In the genomic region with DNA sequence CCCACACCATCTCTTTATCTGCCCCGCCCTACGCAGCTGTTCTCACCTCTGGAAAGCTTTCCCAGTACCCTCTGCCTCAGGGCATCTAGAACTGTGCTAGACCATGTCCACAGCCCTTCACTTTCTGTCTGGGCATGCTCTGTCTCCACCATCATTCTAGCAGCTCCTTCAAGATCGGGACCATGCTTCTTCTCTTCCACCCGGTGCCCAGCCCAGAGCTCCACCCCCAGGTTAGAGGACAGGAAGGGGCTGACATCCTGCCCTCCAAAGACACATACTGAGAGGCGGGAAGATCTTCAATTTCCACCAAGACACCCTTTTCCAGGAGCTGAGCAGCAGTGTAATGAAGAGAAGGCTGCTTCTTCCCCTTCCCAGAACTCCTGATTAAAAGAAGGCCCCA, we compare ENCODE assay signal across 18 cellular contexts. TPM values are rescaled to one million over a fixed set of nuclear protein-coding genes. Genes with fewer than 3 reads are reported as not detected.
DNase-seq lines count a peak whose midpoint lies in the region; ATAC-seq and TF ChIP-seq lines count a peak whose summit lies in the region.
"Had no signal": no experiment of that assay in that cellular context is flagged by ENCODE, and none has a peak within 500 bp of the region (broad histone marks: within the 10 kb centered on the region; RNA-seq: fewer than 3 reads in every experiment).

No MANE protein-coding gene starts in this region.

- H3K4me3 Mint-ChIP-seq in activated naive CD8-positive, alpha-beta T cell, result peak overlapping the region; percentile 18
- H3K4me3 Mint-ChIP-seq in activated naive CD8-positive, alpha-beta T cell treated with anti-CD3 and anti-CD28 coated beads, Interleukin-2, amount 50 U/mL, for 24 hours, result no peak overlapping the region
- no peak overlapping the region for H3K4me3 Mint-ChIP-seq in H9
- H3K4me3 Mint-ChIP-seq in activated T-helper 17 cell treated with anti-CD3 and anti-CD28 coated beads, Interleukin-2, amount 50 U/mL, for 72 hours, result no peak overlapping the region
- H3K4me3 Mint-ChIP-seq in stimulated activated effector memory CD8-positive, alpha-beta T cell treated with anti-CD3 and anti-CD28 coated beads, Interleukin-12 subunit alpha, Interleukin-12 subunit beta, amount 100 ng/mL, for 72 hours, result no peak overlapping the region
- H3K4me3 Mint-ChIP-seq: B cell had no signal

- no peak overlapping the region for H4K8ac ChIP-seq in H9 (replicated peaks; ENCODE audit: insufficient read length, low read depth, low read length)

- H3K18ac ChIP-seq in H9 (ENCODE audit: insufficient read length, low read depth, low read length), result no peak overlapping the region

- no peaks in the 10 kb centered on the region for H3K27me3 ChIP-seq in H9 (ENCODE audit: insufficient read depth, low read length)
- no peaks in the 10 kb centered on the region for H3K27me3 ChIP-seq in tibial artery

- intact Hi-C loops in tibial artery (cut with DNase I; ENCODE audit: low total_unique reads), result no loop called here

- H4K91ac ChIP-seq in H9 (ENCODE audit: insufficient read length, low read depth, low read length), result no peak overlapping the region

- H3K4ac ChIP-seq in H9 (ENCODE audit: low read depth, low read length), result no peak overlapping the region

- no peaks in the 10 kb centered on the region for H3K36me3 ChIP-seq in tibial artery

- TF ChIP-seq CTCF in H9 (conservative IDR thresholded peaks at IDR 0.05), result no peak
- TF ChIP-seq CTCF in tibial artery (IDR thresholded peaks at IDR 0.05), result no peak

- H2BK15ac ChIP-seq in H9 (ENCODE audit: low read depth, low read length), result no peak overlapping the region

- no peaks in the 10 kb centered on the region for H3K36me3 Mint-ChIP-seq in activated naive CD8-positive, alpha-beta T cell
- H3K36me3 Mint-ChIP-seq in activated naive CD8-positive, alpha-beta T cell treated with anti-CD3 and anti-CD28 coated beads, Interleukin-2, amount 50 U/mL, for 24 hours (ENCODE audit: low read depth), result peaks cover 10% of the 10 kb centered on the region
- H3K36me3 Mint-ChIP-seq in H9 (ENCODE audit: insufficient read depth in 1 of 3, low read depth in 3 of 3), result peaks cover 28 to 68% (median 59%) of the 10 kb centered on the region in 3 experiments; a peak in 6 of 7 replicates
- no peaks in the 10 kb centered on the region for H3K36me3 Mint-ChIP-seq in activated T-helper 17 cell treated with anti-CD3 and anti-CD28 coated beads, Interleukin-2, amount 50 U/mL, for 72 hours (ENCODE audit: low read depth)
- H3K36me3 Mint-ChIP-seq in stimulated activated effector memory CD8-positive, alpha-beta T cell treated with anti-CD3 and anti-CD28 coated beads, Interleukin-12 subunit alpha, Interleukin-12 subunit beta, amount 100 ng/mL, for 72 hours, result no peaks in the 10 kb centered on the region

- H3K9me3 Mint-ChIP-seq in activated naive CD8-positive, alpha-beta T cell (ENCODE audit: low read depth), result no peaks in the 10 kb centered on the region
- H3K9me3 Mint-ChIP-seq in activated naive CD8-positive, alpha-beta T cell treated with anti-CD3 and anti-CD28 coated beads, Interleukin-2, amount 50 U/mL, for 24 hours, result no peaks in the 10 kb centered on the region
- H3K9me3 Mint-ChIP-seq in H9, result no peaks in the 10 kb centered on the region
- no peaks in the 10 kb centered on the region for H3K9me3 Mint-ChIP-seq in activated T-helper 17 cell treated with anti-CD3 and anti-CD28 coated beads, Interleukin-2, amount 50 U/mL, for 72 hours
- no peaks in the 10 kb centered on the region for H3K9me3 Mint-ChIP-seq in stimulated activated effector memory CD8-positive, alpha-beta T cell treated with anti-CD3 and anti-CD28 coated beads, Interleukin-12 subunit alpha, Interleukin-12 subunit beta, amount 100 ng/mL, for 72 hours

- peaks cover 8% of the 10 kb centered on the region; the same call in 1 of the 2 replicates for H3K4me1 ChIP-seq in H9 (ENCODE audit: insufficient read depth, low read length)
- no peaks in the 10 kb centered on the region for H3K4me1 ChIP-seq in tibial artery

- H2BK120ac ChIP-seq in H9 (ENCODE audit: low read depth, low read length, poor library complexity, severe bottlenecking), result no peak overlapping the region

- H3K4me3 ChIP-seq in tibial artery, result no peak overlapping the region

- no peak overlapping the region for H2AK5ac ChIP-seq in H9 (ENCODE audit: insufficient read length, low read length)

- no peaks in the 10 kb centered on the region for H3K9me3 ChIP-seq in H9 (ENCODE audit: control insufficient read depth, low read depth, low read length)
- H3K9me3 ChIP-seq in tibial artery, result no peaks in the 10 kb centered on the region

- no peak overlapping the region for H2AFZ ChIP-seq in H9 (ENCODE audit: low read length)

- no peaks in the 10 kb centered on the region for H4K20me1 ChIP-seq in H9 (ENCODE audit: control insufficient read depth, insufficient read depth, insufficient read length)

- peaks cover 45% of the 10 kb centered on the region for H3K4me1 Mint-ChIP-seq in activated naive CD8-positive, alpha-beta T cell (ENCODE audit: low read depth)
- peaks cover 36% of the 10 kb centered on the region for H3K4me1 Mint-ChIP-seq in activated naive CD8-positive, alpha-beta T cell treated with anti-CD3 and anti-CD28 coated beads, Interleukin-2, amount 50 U/mL, for 24 hours
- peaks cover 17% of the 10 kb centered on the region in 2 experiments for H3K4me1 Mint-ChIP-seq in H9
- peaks cover 18% of the 10 kb centered on the region for H3K4me1 Mint-ChIP-seq in activated T-helper 17 cell treated with anti-CD3 and anti-CD28 coated beads, Interleukin-2, amount 50 U/mL, for 72 hours
- H3K4me1 Mint-ChIP-seq in stimulated activated effector memory CD8-positive, alpha-beta T cell treated with anti-CD3 and anti-CD28 coated beads, Interleukin-12 subunit alpha, Interleukin-12 subunit beta, amount 100 ng/mL, for 72 hours, result peaks cover 43% of the 10 kb centered on the region

- H3K9ac ChIP-seq in H9 (ENCODE audit: extremely low read depth, insufficient read length, low read length), result no peak overlapping the region

- ATAC-seq in activated naive CD8-positive, alpha-beta T cell treated with anti-CD3 and anti-CD28 coated beads, Interleukin-2, amount 50 U/mL, for 24 hours, result no peak
- ATAC-seq in activated T-helper 17 cell treated with anti-CD3 and anti-CD28 coated beads, Interleukin-2, amount 50 U/mL, for 72 hours (replicated peaks), result no peak
- ATAC-seq in stimulated activated effector memory CD8-positive, alpha-beta T cell treated with anti-CD3 and anti-CD28 coated beads, Interleukin-12 subunit alpha, Interleukin-12 subunit beta, amount 100 ng/mL, for 72 hours, result no peak
- ATAC-seq: HepG2, Panc1 had no signal

- no peak overlapping the region for H3K56ac ChIP-seq in H9 (ENCODE audit: insufficient read length, low read depth, low read length)

- H3K23ac ChIP-seq in H9 (ENCODE audit: insufficient read length, low read depth, low read length), result no peak overlapping the region

- no peak overlapping the region for H3T11ph ChIP-seq in H9 (ENCODE audit: low read length)

- H2BK12ac ChIP-seq in H9 (ENCODE audit: insufficient read length, low read depth, low read length), result no peak overlapping the region

- H3K27ac Mint-ChIP-seq in activated naive CD8-positive, alpha-beta T cell, result no peak overlapping the region
- no peak overlapping the region for H3K27ac Mint-ChIP-seq in activated naive CD8-positive, alpha-beta T cell treated with anti-CD3 and anti-CD28 coated beads, Interleukin-2, amount 50 U/mL, for 24 hours
- peak overlapping the region in 2 of 3 experiments; percentile 12 to 25; a peak in 1 of 7 replicates for H3K27ac Mint-ChIP-seq in H9
- H3K27ac Mint-ChIP-seq in activated T-helper 17 cell treated with anti-CD3 and anti-CD28 coated beads, Interleukin-2, amount 50 U/mL, for 72 hours, result peak overlapping the region; percentile 73
- H3K27ac Mint-ChIP-seq in stimulated activated effector memory CD8-positive, alpha-beta T cell treated with anti-CD3 and anti-CD28 coated beads, Interleukin-12 subunit alpha, Interleukin-12 subunit beta, amount 100 ng/mL, for 72 hours, result peak overlapping the region; percentile 69
- H3K27ac Mint-ChIP-seq: B cell had no signal

- H3K27ac ChIP-seq in H9 (ENCODE audit: insufficient read length, low read depth, low read length), result no peak overlapping the region
- H3K27ac ChIP-seq in tibial artery, result no peak overlapping the region

- no peak overlapping the region for H2BK20ac ChIP-seq in H9 (ENCODE audit: low read depth, low read length, poor library complexity, severe bottlenecking)

- no peaks in the 10 kb centered on the region for H3K79me1 ChIP-seq in H9 (ENCODE audit: insufficient read depth, low read depth, low read length, poor library complexity, severe bottlenecking)

- H3K27me3 Mint-ChIP-seq in activated naive CD8-positive, alpha-beta T cell, result no peaks in the 10 kb centered on the region
- H3K27me3 Mint-ChIP-seq in activated naive CD8-positive, alpha-beta T cell treated with anti-CD3 and anti-CD28 coated beads, Interleukin-2, amount 50 U/mL, for 24 hours, result no peaks in the 10 kb centered on the region
- no peaks in the 10 kb centered on the region for H3K27me3 Mint-ChIP-seq in H9 (ENCODE audit: low read depth)
- peaks cover 3% of the 10 kb centered on the region for H3K27me3 Mint-ChIP-seq in activated T-helper 17 cell treated with anti-CD3 and anti-CD28 coated beads, Interleukin-2, amount 50 U/mL, for 72 hours
- H3K27me3 Mint-ChIP-seq: B cell had no signal

- H4K5ac ChIP-seq in H9 (ENCODE audit: insufficient read length, low read depth, low read length), result no peak overlapping the region

- no peak overlapping the region for H2BK5ac ChIP-seq in H9 (ENCODE audit: insufficient read length, low read length)

- WGBS in H9 (ENCODE audit: extremely low coverage, insufficient read length, low lambda C conversion rate), result no CpG with 5 or more reads among the region's 5 CpGs

- no peak overlapping the region for H3K4me2 ChIP-seq in H9 (ENCODE audit: insufficient read depth, insufficient read length, low read length)

- no peak for DNase-seq in activated naive CD8-positive, alpha-beta T cell treated with anti-CD3 and anti-CD28 coated beads, Interleukin-2, amount 50 U/mL, for 24 hours
- DNase-seq in H9, result no peak
- no peak for DNase-seq in stimulated activated effector memory CD8-positive, alpha-beta T cell treated with anti-CD3 and anti-CD28 coated beads, Interleukin-12 subunit alpha, Interleukin-12 subunit beta, amount 100 ng/mL, for 72 hours (ENCODE audit: low spot score in 2 of 2)
- DNase-seq in tibial artery, result no peak
- DNase-seq in SHP77 treated with DMSO at 0.1 percent for 48 hours (lab: John Stamatoyannopoulos, UW), result no peak
- DNase-seq in Ammon's horn (ENCODE audit: low spot score), result no peak
- DNase-seq: ACHN, HCEC 1CT, Karpas-422, NCI-H1930, NCI-H2171 treated with DMSO at 0.1 percent for 48 hours, Right ventricle myocardium superior had no signal

- H3K14ac ChIP-seq in H9 (ENCODE audit: insufficient read depth, low read length), result no peak overlapping the region

- no peaks in the 10 kb centered on the region for H3K79me2 ChIP-seq in H9 (ENCODE audit: insufficient read depth, low read length)

- no peaks in the 10 kb centered on the region for H3K23me2 ChIP-seq in H9 (ENCODE audit: insufficient read length, low read depth, low read length, poor library complexity, severe bottlenecking)

RNA-seq across cellular contexts. Expression of gene MEF2D, which starts 27.7 kb away (rescaled TPM):
- 18.7 and 20.8 TPM in 2 replicates for total RNA-seq in H9 (2021)
- total RNA-seq in activated T-helper 17 cell treated with anti-CD3 and anti-CD28 coated beads, Interleukin-2, amount 50 U/mL, for 72 hours, result 10 to 100 TPM; 34.4 to 68.5 TPM

RNA-seq across cellular contexts. Expression of gene IQGAP3, which starts 44.1 kb away (rescaled TPM):
- total RNA-seq in H9 (2021), result 24.5 and 24.7 TPM in 2 replicates
- 1 to 10 TPM; 8.7 to 9.4 TPM for total RNA-seq in activated T-helper 17 cell treated with anti-CD3 and anti-CD28 coated beads, Interleukin-2, amount 50 U/mL, for 72 hours

RNA-seq across cellular contexts. Expression of gene TTC24, which starts 51.3 kb away (rescaled TPM):
- total RNA-seq in H9 (2021), result 0.26 TPM in 1 of 2 replicates, not detected in the other
- under 1 TPM in 1 of 2 donors, not detected in 1; 0.79 TPM for total RNA-seq in activated T-helper 17 cell treated with anti-CD3 and anti-CD28 coated beads, Interleukin-2, amount 50 U/mL, for 72 hours
- total RNA-seq: NCI-H460, Right ventricle myocardium superior had no signal

Comparison
In these comparisons a context has a peak if more than half of its experiments do, and no peak if none do; other contexts are left out.
1. H3K27ac Mint-ChIP-seq: peak in H9 (2 of 3), activated T-helper 17 cell treated with anti-CD3 and anti-CD28 coated beads, Interleukin-2, amount 50 U/mL, for 72 hours (single experiment) and stimulated activated effector memory CD8-positive, alpha-beta T cell treated with anti-CD3 and anti-CD28 coated beads, Interleukin-12 subunit alpha, Interleukin-12 subunit beta, amount 100 ng/mL, for 72 hours (single experiment); none in activated naive CD8-positive, alpha-beta T cell (single experiment) and activated naive CD8-positive, alpha-beta T cell treated with anti-CD3 and anti-CD28 coated beads, Interleukin-2, amount 50 U/mL, for 24 hours (single experiment).